ENCODE assay signal across 8 cellular contexts in genomic region chr1:1858382-1859086, GRCh38. TPM values are rescaled to one million over a fixed set of nuclear protein-coding genes. Genes with fewer than 3 reads are reported as not detected.
DNase-seq lines count a peak whose midpoint lies in the region; ATAC-seq and TF ChIP-seq lines count a peak whose summit lies in the region.

No MANE protein-coding gene starts in this region.

- no peaks in the 10 kb centered on the region for H3K9me3 ChIP-seq in OCI-LY7 (ENCODE audit: low read length)
- no peaks in the 10 kb centered on the region for H3K9me3 ChIP-seq in body of pancreas
- no peaks in the 10 kb centered on the region for H3K9me3 ChIP-seq in right cardiac atrium (ENCODE audit: control insufficient read depth, low read length)
- H3K9me3 ChIP-seq in sigmoid colon = no peaks in the 10 kb centered on the region

- H3K36me3 ChIP-seq in OCI-LY7 (ENCODE audit: insufficient read depth, low read length) (peaks cover 68% of the 10 kb centered on the region), body of pancreas (replicated peaks in 1 of 2; ENCODE audit: insufficient read depth in 1 of 2, low read depth in 2 of 2) (no peaks in the 10 kb centered on the region), sigmoid colon (no peaks in the 10 kb centered on the region)

- no peaks in the 10 kb centered on the region for H3K27me3 Mint-ChIP-seq in activated naive CD4-positive, alpha-beta T cell treated with anti-CD3 and anti-CD28 coated beads, Interleukin-2, amount 50 U/mL, for 24 hours

- no peak for TF ChIP-seq EP300 in sigmoid colon (IDR thresholded peaks at IDR 0.05)

- TF ChIP-seq POLR2A in body of pancreas (IDR thresholded peaks at IDR 0.05) (no peak), sigmoid colon (IDR thresholded peaks at IDR 0.05) (no peak)

- H3K36me3 Mint-ChIP-seq in activated naive CD4-positive, alpha-beta T cell treated with anti-CD3 and anti-CD28 coated beads, Interleukin-2, amount 50 U/mL, for 24 hours = no peaks in the 10 kb centered on the region

- H3K4me3 Mint-ChIP-seq in activated naive CD4-positive, alpha-beta T cell treated with anti-CD3 and anti-CD28 coated beads, Interleukin-2, amount 50 U/mL, for 24 hours = peak overlapping the region; percentile 42

- ATAC-seq in body of pancreas (peak; percentile 79), right cardiac atrium (peak; percentile 92), GM21360 (IDR thresholded peaks at IDR 0.05; ENCODE audit: unreplicated experiment) (no peak)

- H2AFZ ChIP-seq in OCI-LY7 (ENCODE audit: low read length) = no peak overlapping the region

- intact Hi-C loops in OCI-LY7 (cut with micrococcal nuclease; ENCODE audit: unreplicated experiment) (no loop called here), body of pancreas (cut with DNase I) (no loop called here), right cardiac atrium (cut with DNase I) (no loop called here), sigmoid colon (cut with DNase I) (no loop called here)

- peaks cover 78% of the 10 kb centered on the region for H3K4me1 ChIP-seq in OCI-LY7 (ENCODE audit: insufficient read depth, low read length, poor library complexity, severe bottlenecking)
- peaks cover 38% of the 10 kb centered on the region for H3K4me1 ChIP-seq in body of pancreas
- peaks cover 25% of the 10 kb centered on the region for H3K4me1 ChIP-seq in right cardiac atrium (ENCODE audit: control insufficient read depth, insufficient read depth, low read length)
- H3K4me1 ChIP-seq in sigmoid colon = peaks cover 0 to 78% (median 69%) of the 10 kb centered on the region in 4 donors

- peaks cover 78% of the 10 kb centered on the region for H3K4me1 Mint-ChIP-seq in activated naive CD4-positive, alpha-beta T cell treated with anti-CD3 and anti-CD28 coated beads, Interleukin-2, amount 50 U/mL, for 24 hours

- H3K4me2 ChIP-seq in OCI-LY7 (ENCODE audit: low read length) = peak overlapping the region; percentile 35

- WGBS in body of pancreas, 2 donors = 34 to 40% methylated on average over 9 of the region's 9 CpGs
- WGBS in right cardiac atrium = 24% methylated on average over 9 of the region's 9 CpGs
- 19 to 36% methylated on average over 9 of the region's 9 CpGs for WGBS in sigmoid colon, 2 donors

- CTCF ChIA-PET in OCI-LY7 (lab: Charles Lee; ENCODE audit: unreplicated experiment) (interaction anchor here (0.6 kb wide), 1 partner anchor 116 kb away, joined by 3 read pairs; no protein-coding TSS in a partner anchor), GM10248 (lab: Yijun Ruan, JAX) (interaction anchor here (0.6 to 1.0 kb wide), 3 partner anchors 11 to 24 kb away, joined by 3 read pairs; no protein-coding TSS in a partner anchor)

- peaks cover 30% of the 10 kb centered on the region; the same call in 1 of the 2 replicates for H4K20me1 ChIP-seq in OCI-LY7 (ENCODE audit: insufficient read depth, low read length)

- H3K9me3 Mint-ChIP-seq in activated naive CD4-positive, alpha-beta T cell treated with anti-CD3 and anti-CD28 coated beads, Interleukin-2, amount 50 U/mL, for 24 hours = no peaks in the 10 kb centered on the region

- no peaks in the 10 kb centered on the region for H3K9me2 ChIP-seq in OCI-LY7 (ENCODE audit: insufficient read depth, low read length)

- DNase-seq in activated naive CD4-positive, alpha-beta T cell treated with Interleukin-2 at 50 U/mL for 16 hours = no peak
- DNase-seq in OCI-LY7 (ENCODE audit: low spot score) (no peak), body of pancreas (peak; percentile 41 to 80 (median 70)), right cardiac atrium (peak; percentile 83 to 90 (median 87)), sigmoid colon (peak; percentile 88), GM10248 (ENCODE audit: extremely low spot score) (no peak)

- H3K27ac Mint-ChIP-seq in activated naive CD4-positive, alpha-beta T cell treated with anti-CD3 and anti-CD28 coated beads, Interleukin-2, amount 50 U/mL, for 24 hours = peak overlapping the region; percentile 55

- peak overlapping the region; percentile 44 for H3K27ac ChIP-seq in OCI-LY7 (ENCODE audit: low read depth, low read length, poor library complexity, severe bottlenecking)
- peak overlapping the region in 3 of 4 donors; percentile 33 to 59 (median 48) for H3K27ac ChIP-seq in body of pancreas
- H3K27ac ChIP-seq in right cardiac atrium (ENCODE audit: low read length) = peak overlapping the region; percentile 79
- peak overlapping the region; percentile 60 to 75 (median 70) for H3K27ac ChIP-seq in sigmoid colon

- no TSS peak for BruUV-seq in OCI-LY7 (replicated peaks; lab: Mats Ljungman, UMichigan)

- H3K4me3 ChIP-seq in OCI-LY7 (ENCODE audit: low read depth, low read length, poor library complexity, severe bottlenecking) (no peak overlapping the region), body of pancreas (no peak overlapping the region), right cardiac atrium (ENCODE audit: low read length) (peak overlapping the region; percentile 5), sigmoid colon (peak overlapping the region in 1 of 4 donors; percentile 11)

- H3K79me2 ChIP-seq in OCI-LY7 (ENCODE audit: insufficient read depth, low read depth, low read length) = peaks cover 100% of the 10 kb centered on the region

- TF ChIP-seq CTCF in OCI-LY7 (conservative IDR thresholded peaks at IDR 0.05; ENCODE audit: low read length) (0 out of 2 replicates have a peak, but pooled peaks have one; percentile 18), body of pancreas (IDR thresholded peaks at IDR 0.05) (peak in 3 of 7 experiments; percentile 10 to 27 (median 13)), sigmoid colon (IDR thresholded peaks at IDR 0.05) (no peak), GM10248 (IDR thresholded peaks at IDR 0.05; ENCODE audit: control extremely low read depth, extremely low read depth, low read depth, missing control alignments) (no peak)

- POLR2A ChIA-PET in OCI-LY7 (lab: Charles Lee) = interaction anchor here (0.5 to 1.3 kb wide), 3 partner anchors 9 to 41 kb away, joined by 3 to 4 read pairs (median 3); no protein-coding TSS in a partner anchor
- POLR2A ChIA-PET in GM10248 (lab: Yijun Ruan, JAX) = interaction anchor here (0.6 kb wide), 1 partner anchor 23 kb away, joined by 4 read pairs; no protein-coding TSS in a partner anchor

- no peaks in the 10 kb centered on the region for H3K27me3 ChIP-seq in body of pancreas
- no peaks in the 10 kb centered on the region for H3K27me3 ChIP-seq in right cardiac atrium (ENCODE audit: control insufficient read depth, insufficient read depth)
- no peaks in the 10 kb centered on the region for H3K27me3 ChIP-seq in sigmoid colon

RNA-seq across cellular contexts. Expression of gene GNB1, which starts 32.4 kb away (rescaled TPM):
- total RNA-seq in OCI-LY7 (2014; rRNA removed; shearing (Covaris generic)) = 86.9 and 101 TPM in 2 replicates
- total RNA-seq in OCI-LY7 (2022) (502 and 563 TPM in 2 replicates), body of pancreas (10 to 100 TPM; 71.3 to 79.1 TPM), right cardiac atrium (100 to 1,000 TPM; 152 to 205 (median 174) TPM), sigmoid colon (100 to 1,000 TPM; 119 to 157 (median 145) TPM)
- polyA plus RNA-seq in right cardiac atrium (73.7 TPM), sigmoid colon (100 to 1,000 TPM; 163 to 197 (median 193) TPM)

RNA-seq across cellular contexts. Expression of gene CALML6, which starts 56.5 kb away (rescaled TPM):
- 0.54 and 0.88 TPM in 2 replicates for total RNA-seq in OCI-LY7 (2014; rRNA removed; shearing (Covaris generic))
- total RNA-seq in OCI-LY7 (2022) (2.4 and 5.1 TPM in 2 replicates), body of pancreas (1 to 10 TPM; 1.0 to 4.3 TPM), right cardiac atrium (under 1 TPM in 2 of 4 donors, not detected in 2; 0.24 to 0.36 TPM), sigmoid colon (under 1 TPM in 1 of 4 donors, not detected in 3; 0.36 TPM)
- polyA plus RNA-seq in right cardiac atrium (0.18 TPM), sigmoid colon (under 1 TPM in 1 of 3 donors, not detected in 2; 0.36 TPM)

Comparison
In these comparisons a context has a peak if more than half of its experiments do, and no peak if none do; other contexts are left out.
1. DNase-seq: peak in body of pancreas (4 of 4), right cardiac atrium (3 of 3) and sigmoid colon (single experiment); none in activated naive CD4-positive, alpha-beta T cell treated with Interleukin-2 at 50 U/mL for 16 hours (single experiment), OCI-LY7 (single experiment) and GM10248 (single experiment).
2. Peak in every context shown above with its lines, with median percentiles within 50 percentile points of each other: H3K27ac ChIP-seq.